In the genomic region with DNA sequence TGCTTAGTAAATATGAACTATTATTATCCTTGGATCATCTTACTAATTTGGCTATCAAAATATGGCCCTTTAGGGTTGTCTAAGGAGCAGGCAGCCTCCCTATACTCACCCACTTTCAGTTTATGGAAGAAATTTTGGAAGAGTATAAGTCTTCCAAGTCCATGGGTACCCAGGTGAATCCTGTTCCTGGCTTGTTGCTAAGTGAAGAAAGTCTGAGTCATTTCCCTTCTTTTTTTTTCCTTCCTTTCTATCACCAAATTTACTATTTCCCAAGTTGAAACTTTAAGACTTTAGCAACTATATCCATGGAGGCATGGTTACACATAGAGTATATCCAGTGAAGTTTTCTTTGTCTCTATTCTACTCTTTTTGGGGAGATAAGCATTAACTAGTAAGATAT, we compare ENCODE assay signal across 17 cellular contexts.
DNase-seq lines count a peak whose midpoint lies in the region; ATAC-seq, FAIRE-seq and TF ChIP-seq lines count a peak whose summit lies in the region.
"Had no signal": no experiment of that assay in that cellular context is flagged by ENCODE, and none has a peak within 500 bp of the region (broad histone marks: within the 10 kb centered on the region; RNA-seq: fewer than 3 reads in every experiment).

No MANE protein-coding gene starts in this region.

- H3K4me2 ChIP-seq in mammary epithelial cell (ENCODE audit: insufficient read depth, low read depth, low read length) (peak overlapping the region; percentile 20), endothelial cell of umbilical vein (ENCODE audit: insufficient read depth, low read length) (peak overlapping the region; percentile 59)
- H3K4me2 ChIP-seq: BLaER1, GM23338 had no signal

- in situ Hi-C loops in mammary epithelial cell (cut with MboI; ENCODE audit: low sequenced_read_pairs in 2 of 2), result loop anchor here in 1 of 2 donors (25.0 kb wide), 1 partner anchor 96 kb away; no protein-coding TSS in a partner anchor

- no peak for TF ChIP-seq POLR2A in endothelial cell of umbilical vein (IDR thresholded peaks at IDR 0.05; ENCODE audit: low read depth, low read length)

- H3K79me2 ChIP-seq in mammary epithelial cell (ENCODE audit: insufficient read depth, low read length), result no peaks in the 10 kb centered on the region
- H3K79me2 ChIP-seq in endothelial cell of umbilical vein (ENCODE audit: control insufficient read depth, insufficient read depth, low read length), result no peaks in the 10 kb centered on the region

- no peaks in the 10 kb centered on the region for H3K9me1 ChIP-seq in endothelial cell of umbilical vein (replicated peaks; ENCODE audit: control insufficient read depth, extremely low read depth, insufficient read depth, low read length)

- POLR2A ChIA-PET in endothelial cell of umbilical vein (lab: Charles Lee), result no interaction called here

- H3K4me1 ChIP-seq in mammary epithelial cell (ENCODE audit: insufficient read depth, low read length) (peaks cover 8% of the 10 kb centered on the region), endothelial cell of umbilical vein (ENCODE audit: control insufficient read depth, extremely low read depth, insufficient read depth, low read length) (peaks cover 13% of the 10 kb centered on the region), left ventricle myocardium inferior (peaks cover 31% of the 10 kb centered on the region)
- H3K4me1 ChIP-seq: BLaER1 had no signal

- no peaks in the 10 kb centered on the region for H3K27me3 ChIP-seq in mammary epithelial cell (ENCODE audit: insufficient read depth, low read length)
- H3K27me3 ChIP-seq in endothelial cell of umbilical vein (ENCODE audit: control insufficient read depth in 2 of 2, insufficient read depth in 2 of 2, low read length in 2 of 2), result no peaks in the 10 kb centered on the region
- no peaks in the 10 kb centered on the region for H3K27me3 ChIP-seq in left ventricle myocardium inferior (ENCODE audit: low read depth)
- H3K27me3 ChIP-seq: BLaER1 had no signal

- no peak overlapping the region for H3K4me3 ChIP-seq in mammary epithelial cell (replicated peaks in 1 of 3; ENCODE audit: insufficient read depth in 1 of 3, low read depth in 2 of 3, low read length in 3 of 3)
- no peak overlapping the region for H3K4me3 ChIP-seq in endothelial cell of umbilical vein (replicated peaks in 1 of 3; ENCODE audit: insufficient read depth in 1 of 3, low read depth in 1 of 3, low read length in 3 of 3)
- no peak overlapping the region for H3K4me3 ChIP-seq in left ventricle myocardium inferior
- H3K4me3 ChIP-seq: BLaER1, GM12878, GM23338 had no signal

- TF ChIP-seq CTCF in mammary epithelial cell (conservative IDR thresholded peaks at IDR 0.05 in 1 of 2, IDR thresholded peaks at IDR 0.05 in 1 of 2; ENCODE audit: extremely low read depth in 1 of 2, insufficient read depth in 1 of 2, low read depth in 1 of 2, low read length in 2 of 2) (no peak), endothelial cell of umbilical vein (IDR thresholded peaks at IDR 0.05; ENCODE audit: extremely low read depth in 1 of 2, insufficient read depth in 1 of 2, low read depth in 1 of 2, low read length in 2 of 2) (no peak), left ventricle myocardium inferior (IDR thresholded peaks at IDR 0.05; ENCODE audit: borderline replicate concordance) (no peak)

- H2AFZ ChIP-seq in mammary epithelial cell (ENCODE audit: low read depth, low read length) (no peak overlapping the region), endothelial cell of umbilical vein (ENCODE audit: low read depth, low read length) (no peak overlapping the region)
- H2AFZ ChIP-seq: GM23338 had no signal

- H3K9ac ChIP-seq in mammary epithelial cell (ENCODE audit: insufficient read depth, low read length) (no peak overlapping the region), endothelial cell of umbilical vein (replicated peaks; ENCODE audit: extremely low read depth, insufficient read depth, low read length) (no peak overlapping the region)
- H3K9ac ChIP-seq: BLaER1 had no signal

- H3K27ac ChIP-seq in mammary epithelial cell (ENCODE audit: insufficient read depth, low read depth, low read length) (no peak overlapping the region), endothelial cell of umbilical vein (ENCODE audit: insufficient read depth, low read depth, low read length) (peak overlapping the region; percentile 22), left ventricle myocardium inferior (replicated peaks) (no peak overlapping the region)
- H3K27ac ChIP-seq: 22Rv1, BLaER1, HL-60 had no signal

- H4K20me1 ChIP-seq in mammary epithelial cell (ENCODE audit: insufficient read depth, low read length), result no peaks in the 10 kb centered on the region
- H4K20me1 ChIP-seq in endothelial cell of umbilical vein (replicated peaks; ENCODE audit: control insufficient read depth, extremely low read depth, insufficient read depth, low read length), result no peaks in the 10 kb centered on the region
- H4K20me1 ChIP-seq: BLaER1 had no signal

- dilution Hi-C loops in mammary epithelial cell (cut with HindIII; ENCODE audit: low sequenced_read_pairs), result no loop called here
- dilution Hi-C loops in endothelial cell of umbilical vein (cut with MboI; ENCODE audit: extremely low pct_ligation_motif_present, low sequenced_read_pairs), result no loop called here

- no TSS peak for BruUV-seq in mammary epithelial cell (replicated peaks; lab: Mats Ljungman, UMichigan)
- BruUV-seq in endothelial cell of umbilical vein (replicated peaks; lab: Mats Ljungman, UMichigan), result no TSS peak

- H3K36me3 ChIP-seq in mammary epithelial cell (ENCODE audit: insufficient read depth, low read length) (no peaks in the 10 kb centered on the region), endothelial cell of umbilical vein (ENCODE audit: control insufficient read depth in 2 of 2, extremely low read depth in 1 of 2, insufficient read depth in 2 of 2, low read length in 2 of 2) (no peaks in the 10 kb centered on the region), left ventricle myocardium inferior (no peaks in the 10 kb centered on the region)
- H3K36me3 ChIP-seq: BLaER1 had no signal

- CTCF ChIA-PET in mammary epithelial cell (lab: Charles Lee; ENCODE audit: low non-redundant PET), result no interaction called here
- CTCF ChIA-PET in endothelial cell of umbilical vein (lab: Charles Lee), result interaction anchor here (1.0 to 3.1 kb wide), 5 partner anchors 9 to 369 kb away, joined by 3 to 16 read pairs (median 5); no protein-coding TSS in a partner anchor

- no peak for ATAC-seq in SK-N-SH treated with all-trans-retinoic acid at 6 μM for 48 hours
- ATAC-seq: GM12878, GM23338 had no signal

- DNase-seq in DMS53 (lab: John Stamatoyannopoulos, UW) (peak; percentile 5), DMS53 treated with DMSO at 0.1 percent for 48 hours (lab: John Stamatoyannopoulos, UW; ENCODE audit: unreplicated experiment) (no peak), mammary epithelial cell (peak; percentile 34), endothelial cell of umbilical vein (ENCODE audit: low read depth, low spot score) (peak; percentile 80), left ventricle myocardium inferior (no peak), NCI-H1694 (lab: John Stamatoyannopoulos, UW) (no peak)
- DNase-seq in effector CD8-positive, alpha-beta T cell (lab: John Stamatoyannopoulos, UW), result no peak
- DNase-seq: AML-193; CD8-positive, alpha-beta memory T cell; DMS79; H7 had no signal

- intact Hi-C loops in mammary epithelial cell (cut with micrococcal nuclease) (no loop called here), endothelial cell of umbilical vein (cut with micrococcal nuclease) (no loop called here), left ventricle myocardium inferior (cut with micrococcal nuclease) (no loop called here)

- H3K9me3 ChIP-seq in mammary epithelial cell (replicated peaks; ENCODE audit: insufficient read depth, low read length) (no peaks in the 10 kb centered on the region), endothelial cell of umbilical vein (replicated peaks; ENCODE audit: control insufficient read depth, insufficient read depth, low read length) (no peaks in the 10 kb centered on the region), left ventricle myocardium inferior (replicated peaks) (no peaks in the 10 kb centered on the region)
- H3K9me3 ChIP-seq: BLaER1 had no signal

- peak; percentile 63 for FAIRE-seq in endothelial cell of umbilical vein (lab: Jason Lieb, UNC)
- FAIRE-seq: GM12878 had no signal

TF ChIP-seq in endothelial cell of umbilical vein, 7 proteins besides CTCF, POLR2A, EP300 and RAD21:
- TF ChIP-seq JUN (IDR thresholded peaks at IDR 0.05; ENCODE audit: borderline replicate concordance, insufficient read depth, insufficient read length, low read depth) (peak; percentile 64), FOS (IDR thresholded peaks at IDR 0.05; ENCODE audit: borderline replicate concordance, insufficient read depth, low read length) (peak; percentile 62), GATA2 (IDR thresholded peaks at IDR 0.05; ENCODE audit: insufficient read depth, insufficient read length, low read depth, low read length) (no peak)

TF ChIP-seq in SK-N-SH treated with all-trans-retinoic acid at 6 μM for 48 hours, 23 proteins besides CTCF, POLR2A, EP300 and RAD21 (continues in another document):
- no peak for TF ChIP-seq TCF4 (CRISPR knock-in tag; IDR thresholded peaks at IDR 0.05; ENCODE audit: borderline replicate concordance)
- TF ChIP-seq OSR1 (CRISPR knock-in tag; IDR thresholded peaks at IDR 0.05), result no peak
- no peak for TF ChIP-seq ZFP30 (CRISPR knock-in tag; IDR thresholded peaks at IDR 0.05)
- TF ChIP-seq, protein P1, sequence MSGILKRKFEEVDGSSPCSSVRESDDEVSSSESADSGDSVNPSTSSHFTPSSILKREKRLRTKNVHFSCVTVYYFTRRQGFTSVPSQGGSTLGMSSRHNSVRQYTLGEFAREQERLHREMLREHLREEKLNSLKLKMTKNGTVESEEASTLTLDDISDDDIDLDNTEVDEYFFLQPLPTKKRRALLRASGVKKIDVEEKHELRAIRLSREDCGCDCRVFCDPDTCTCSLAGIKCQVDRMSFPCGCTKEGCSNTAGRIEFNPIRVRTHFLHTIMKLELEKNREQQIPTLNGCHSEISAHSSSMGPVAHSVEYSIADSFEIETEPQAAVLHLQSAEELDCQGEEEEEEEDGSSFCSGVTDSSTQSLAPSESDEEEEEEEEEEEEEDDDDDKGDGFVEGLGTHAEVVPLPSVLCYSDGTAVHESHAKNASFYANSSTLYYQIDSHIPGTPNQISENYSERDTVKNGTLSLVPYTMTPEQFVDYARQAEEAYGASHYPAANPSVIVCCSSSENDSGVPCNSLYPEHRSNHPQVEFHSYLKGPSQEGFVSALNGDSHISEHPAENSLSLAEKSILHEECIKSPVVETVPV (CRISPR knock-in tag; IDR thresholded peaks at IDR 0.05), result no peak
- TF ChIP-seq TOX (CRISPR knock-in tag; IDR thresholded peaks at IDR 0.05; ENCODE audit: borderline replicate concordance), result no peak
- no peak for TF ChIP-seq ARNTL (CRISPR knock-in tag; IDR thresholded peaks at IDR 0.05; ENCODE audit: borderline replicate concordance, low read depth)
- TF ChIP-seq ZC3H10 (CRISPR knock-in tag; IDR thresholded peaks at IDR 0.05), result no peak
- TF ChIP-seq SNAI2 (CRISPR knock-in tag; IDR thresholded peaks at IDR 0.05), result no peak
- TF ChIP-seq ZNF565 (CRISPR knock-in tag; conservative IDR thresholded peaks at IDR 0.05; ENCODE audit: low read depth), result no peak

Comparison
In these comparisons a context has a peak if more than half of its experiments do, and no peak if none do; other contexts are left out.
1. DNase-seq: peak in DMS53 (single experiment), mammary epithelial cell (single experiment) and endothelial cell of umbilical vein (single experiment); none in DMS53 treated with DMSO at 0.1 percent for 48 hours (single experiment), left ventricle myocardium inferior (single experiment), effector CD8-positive, alpha-beta T cell (single experiment) and NCI-H1694 (single experiment).